In the genomic region with DNA sequence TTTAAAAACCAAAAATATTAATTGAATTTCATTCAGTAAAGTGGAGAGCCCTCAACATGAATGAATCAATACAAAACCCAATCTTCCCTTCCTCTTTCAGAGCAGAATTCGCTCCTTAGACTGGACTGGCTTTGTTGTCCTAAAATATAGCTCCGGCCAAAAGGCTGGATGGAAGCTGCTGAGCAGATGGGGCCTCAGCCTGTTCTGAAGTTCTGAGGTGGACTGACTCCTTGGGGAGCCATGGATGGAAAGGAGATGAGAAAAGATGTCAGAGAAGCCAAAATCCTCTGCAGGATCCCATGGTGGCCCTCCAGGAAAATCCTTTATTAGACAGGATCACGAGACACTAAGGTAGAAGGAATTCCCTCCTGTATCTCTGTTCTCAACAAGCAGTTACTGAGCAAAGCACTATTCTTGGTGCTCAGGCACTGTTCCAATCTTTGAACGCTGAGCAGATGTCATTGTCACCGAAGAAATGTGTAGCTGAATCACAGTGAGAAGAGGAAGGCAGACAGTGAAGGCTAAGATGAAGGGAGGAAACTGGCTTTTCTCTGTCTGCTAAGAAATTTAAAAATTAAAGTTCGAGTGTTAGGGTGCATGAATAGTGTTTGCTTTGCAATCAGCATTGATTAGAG, we compare ENCODE assay signal across 1 cellular context.
TF ChIP-seq lines count a peak whose summit lies in the region.

No MANE protein-coding gene starts in this region.

TF ChIP-seq in H1, 55 proteins besides CTCF, POLR2A, EP300 and RAD21:
- TF ChIP-seq ATF3 (IDR thresholded peaks at IDR 0.05; ENCODE audit: insufficient read depth, low read depth, low read length) (no peak), CEBPB (IDR thresholded peaks at IDR 0.05; ENCODE audit: low read depth, low read length) (no peak), SIX5 (IDR thresholded peaks at IDR 0.05; ENCODE audit: low read depth, low read length) (no peak), NANOG (IDR thresholded peaks at IDR 0.05; ENCODE audit: insufficient read depth, low read depth, low read length, poor library complexity, severe bottlenecking) (no peak), HDAC2 (IDR thresholded peaks at IDR 0.05; ENCODE audit: borderline replicate concordance in 1 of 2, low read depth in 2 of 2, low read length in 2 of 2) (no peak), SIRT6 (IDR thresholded peaks at IDR 0.05; ENCODE audit: low read length) (no peak), KDM5A (IDR thresholded peaks at IDR 0.05; ENCODE audit: low read length) (no peak), ZNF274 (IDR thresholded peaks at IDR 0.05; ENCODE audit: borderline replicate concordance, extremely low read depth, low read length) (no peak), TEAD4 (IDR thresholded peaks at IDR 0.05; ENCODE audit: low read depth, low read length) (no peak), RNF2 (IDR thresholded peaks at IDR 0.05; ENCODE audit: borderline replicate concordance, low read depth, low read length, missing control alignments, poor library complexity, severe bottlenecking) (no peak), TBP (IDR thresholded peaks at IDR 0.05; ENCODE audit: low read depth, low read length) (no peak), POLR2AphosphoS5 (IDR thresholded peaks at IDR 0.05; ENCODE audit: low read depth, low read length) (no peak), JUN (IDR thresholded peaks at IDR 0.05; ENCODE audit: low read depth, low read length) (no peak), JUND (IDR thresholded peaks at IDR 0.05; ENCODE audit: low read length) (no peak), GABPA (IDR thresholded peaks at IDR 0.05; ENCODE audit: borderline replicate concordance, insufficient read depth, low read length) (no peak), SP2 (IDR thresholded peaks at IDR 0.05; ENCODE audit: low read length) (no peak), YY1 (IDR thresholded peaks at IDR 0.05; ENCODE audit: low read depth, low read length) (no peak), ASH2L (IDR thresholded peaks at IDR 0.05; ENCODE audit: low read length) (no peak), CHD2 (IDR thresholded peaks at IDR 0.05; ENCODE audit: low read length) (no peak)
- TF ChIP-seq, protein P1, sequence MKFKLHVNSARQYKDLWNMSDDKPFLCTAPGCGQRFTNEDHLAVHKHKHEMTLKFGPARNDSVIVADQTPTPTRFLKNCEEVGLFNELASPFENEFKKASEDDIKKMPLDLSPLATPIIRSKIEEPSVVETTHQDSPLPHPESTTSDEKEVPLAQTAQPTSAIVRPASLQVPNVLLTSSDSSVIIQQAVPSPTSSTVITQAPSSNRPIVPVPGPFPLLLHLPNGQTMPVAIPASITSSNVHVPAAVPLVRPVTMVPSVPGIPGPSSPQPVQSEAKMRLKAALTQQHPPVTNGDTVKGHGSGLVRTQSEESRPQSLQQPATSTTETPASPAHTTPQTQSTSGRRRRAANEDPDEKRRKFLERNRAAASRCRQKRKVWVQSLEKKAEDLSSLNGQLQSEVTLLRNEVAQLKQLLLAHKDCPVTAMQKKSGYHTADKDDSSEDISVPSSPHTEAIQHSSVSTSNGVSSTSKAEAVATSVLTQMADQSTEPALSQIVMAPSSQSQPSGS (IDR thresholded peaks at IDR 0.05; ENCODE audit: low read length): no peak
TF ChIP-seq in H1: peak in this region for 0.
